In genomic region chr17:49496183-49496865, GRCh38 we compare ENCODE assay signal across 8 cellular contexts. TPM values are rescaled to one million over a fixed set of nuclear protein-coding genes. Genes with fewer than 3 reads are reported as not detected.
A peak's percentile ranks its signal among the peaks of the same experiment; 100 is the strongest.
DNase-seq lines count a peak whose midpoint lies in the region; ATAC-seq and TF ChIP-seq lines count a peak whose summit lies in the region.

No MANE protein-coding gene starts in this region.

- no peaks in the 10 kb centered on the region for H3K36me3 ChIP-seq in BLaER1 treated with 17β-estradiol and CSF1 and Interleukin-3, amounts not matched to agents 10 nM and 100 nM
- H3K36me3 ChIP-seq in gastroesophageal sphincter, result no peaks in the 10 kb centered on the region
- H3K36me3 ChIP-seq in neutrophil, result no peaks in the 10 kb centered on the region
- H3K36me3 ChIP-seq in stomach smooth muscle (ENCODE audit: control insufficient read depth in 2 of 2, insufficient read depth in 2 of 2, low read length in 2 of 2), result no peaks in the 10 kb centered on the region

- ATAC-seq in gastroesophageal sphincter (peak; percentile 76), GM21825 (IDR thresholded peaks at IDR 0.05; ENCODE audit: unreplicated experiment) (no peak)

- H3K4me2 ChIP-seq in BLaER1 treated with 17β-estradiol and CSF1 and Interleukin-3, amounts not matched to agents 10 nM and 100 nM, result peak overlapping the region; percentile 91 to 100 (median 99)

- POLR2A ChIA-PET in HEK293T (lab: Yijun Ruan, JAX), result interaction anchor here (0.9 kb wide), 1 partner anchor 45 kb away, joined by 3 read pairs; no protein-coding TSS in a partner anchor

- no peak for TF ChIP-seq POLR2A in gastroesophageal sphincter (IDR thresholded peaks at IDR 0.05)

- peaks cover 28 to 51% (median 33%) of the 10 kb centered on the region in 10 experiments for H3K4me1 ChIP-seq in BLaER1 treated with 17β-estradiol and CSF1 and Interleukin-3, amounts not matched to agents 10 nM and 100 nM
- H3K4me1 ChIP-seq in gastroesophageal sphincter (peaks cover 0 to 40% (median 29%) of the 10 kb centered on the region in 3 donors), neutrophil (ENCODE audit: control insufficient read depth in 1 of 2, insufficient read depth in 1 of 2, low read depth in 1 of 2, low read length in 1 of 2) (peaks cover 6 to 28% of the 10 kb centered on the region in 2 experiments), stomach smooth muscle (ENCODE audit: control insufficient read depth, insufficient read depth, low read length) (peaks cover 31% of the 10 kb centered on the region)

- H3K4me3 ChIP-seq in BLaER1 treated with 17β-estradiol and CSF1 and Interleukin-3, amounts not matched to agents 10 nM and 100 nM, result peak overlapping the region; percentile 47 to 73 (median 62)
- peak overlapping the region; percentile 37 to 62 for H3K4me3 ChIP-seq in gastroesophageal sphincter
- peak overlapping the region in 1 of 2 experiments; percentile 20 for H3K4me3 ChIP-seq in neutrophil (ENCODE audit: low read depth in 1 of 2, low read length in 1 of 2)
- peak overlapping the region; percentile 74 to 75 for H3K4me3 ChIP-seq in stomach smooth muscle (ENCODE audit: low read length in 2 of 2)

- DNase-seq in HEK293T (ENCODE audit: extremely low spot score) (peak; percentile 87), RPMI7951 (ENCODE audit: low read depth) (peak; percentile 26)
- DNase-seq in activated gamma-delta T cell treated with anti-CD3 and anti-CD28 coated beads, Interleukin-2, amount 50 U/mL, for 16 hours (ENCODE audit: low read depth), result peak; percentile 72

- H4K20me1 ChIP-seq in BLaER1 treated with 17β-estradiol and CSF1 and Interleukin-3, amounts not matched to agents 10 nM and 100 nM, result peaks cover 0 to 46% (median 25%) of the 10 kb centered on the region in 11 experiments; a peak in 20 of 22 replicates

- TF ChIP-seq CTCF in gastroesophageal sphincter (IDR thresholded peaks at IDR 0.05) (peak in 3 of 4 experiments; percentile 88 to 99 (median 92)), neutrophil (IDR thresholded peaks at IDR 0.05) (peak; percentile 34)

- H3K27me3 ChIP-seq in BLaER1 treated with 17β-estradiol and CSF1 and Interleukin-3, amounts not matched to agents 10 nM and 100 nM, result peaks cover 56 to 62% (median 60%) of the 10 kb centered on the region in 11 experiments
- peaks cover 55% of the 10 kb centered on the region for H3K27me3 ChIP-seq in gastroesophageal sphincter
- H3K27me3 ChIP-seq in neutrophil, result peaks cover 100% of the 10 kb centered on the region
- peaks cover 11 to 12% of the 10 kb centered on the region in 2 donors for H3K27me3 ChIP-seq in stomach smooth muscle (ENCODE audit: control insufficient read depth in 1 of 2, insufficient read depth in 2 of 2, low read length in 2 of 2)

- no peak overlapping the region for H3K27ac ChIP-seq in BLaER1 treated with 17β-estradiol and CSF1 and Interleukin-3, amounts not matched to agents 10 nM and 100 nM
- H3K27ac ChIP-seq in gastroesophageal sphincter (peak overlapping the region in 1 of 4 donors; percentile 68), neutrophil (no peak overlapping the region), stomach smooth muscle (ENCODE audit: low read length) (no peak overlapping the region)

- H3K9me3 ChIP-seq in BLaER1 treated with 17β-estradiol and CSF1 and Interleukin-3, amounts not matched to agents 10 nM and 100 nM (replicated peaks in 1 of 11), result no peaks in the 10 kb centered on the region
- H3K9me3 ChIP-seq in gastroesophageal sphincter (no peaks in the 10 kb centered on the region), neutrophil (no peaks in the 10 kb centered on the region), stomach smooth muscle (ENCODE audit: control insufficient read depth in 2 of 2, low read length in 2 of 2) (no peaks in the 10 kb centered on the region)

- peak overlapping the region in 9 of 11 experiments; percentile 1 to 70 (median 48); a peak in 10 of 22 replicates for H3K9ac ChIP-seq in BLaER1 treated with 17β-estradiol and CSF1 and Interleukin-3, amounts not matched to agents 10 nM and 100 nM
- peak overlapping the region in 1 of 2 donors; percentile 33 for H3K9ac ChIP-seq in stomach smooth muscle (ENCODE audit: low read length in 2 of 2)

- no peak for TF ChIP-seq EP300 in gastroesophageal sphincter (IDR thresholded peaks at IDR 0.05)

- CTCF ChIA-PET in HEK293T (lab: Yijun Ruan, JAX), result interaction anchor here (0.6 to 2.5 kb wide), 10 partner anchors 8 to 128 kb away, joined by 3 to 17 read pairs (median 4); no protein-coding TSS in a partner anchor

- 0% methylated on average over 4 of the region's 85 CpGs; no CpG with 5 or more reads in 1 of the 2 donors for WGBS in gastroesophageal sphincter (ENCODE audit: low coverage in 1 of 2), 2 donors

TF ChIP-seq in HEK293T, 16 proteins besides CTCF, POLR2A, EP300 and RAD21:
- TF ChIP-seq FOXM1 (IDR thresholded peaks at IDR 0.05; ENCODE audit: borderline replicate concordance) (no peak), CTBP1 (IDR thresholded peaks at IDR 0.05; ENCODE audit: borderline replicate concordance) (no peak), SUZ12 (IDR thresholded peaks at IDR 0.05) (no peak), BHLHE40 (IDR thresholded peaks at IDR 0.05; ENCODE audit: borderline replicate concordance) (no peak), TARDBP (IDR thresholded peaks at IDR 0.05) (no peak), PKNOX1 (IDR thresholded peaks at IDR 0.05) (no peak), HDGF (IDR thresholded peaks at IDR 0.05; ENCODE audit: borderline replicate concordance) (no peak), LEF1 (IDR thresholded peaks at IDR 0.05; ENCODE audit: borderline replicate concordance) (no peak), L3MBTL2 (conservative IDR thresholded peaks at IDR 0.05) (no peak), ARNT (IDR thresholded peaks at IDR 0.05) (no peak), FOXK2 (IDR thresholded peaks at IDR 0.05) (no peak), NFRKB (IDR thresholded peaks at IDR 0.05) (no peak), ZNF384 (IDR thresholded peaks at IDR 0.05) (no peak), SP1 (IDR thresholded peaks at IDR 0.05) (no peak)

RNA-seq across cellular contexts. Expression of gene NGFR, which starts 1.2 kb away (rescaled TPM):
- 6.4 and 10.1 TPM in 2 replicates for total RNA-seq in RPMI7951 (2014; rRNA removed; shearing (Covaris generic))
- 10 to 100 TPM; 10.6 to 21.3 (median 16.1) TPM for total RNA-seq in gastroesophageal sphincter

Comparison
In these comparisons a context has a peak if more than half of its experiments do, and no peak if none do; other contexts are left out.
1. DNase-seq: peak in every context shown above with its lines; median percentile 87 in HEK293T; 72 in activated gamma-delta T cell treated with anti-CD3 and anti-CD28 coated beads, Interleukin-2, amount 50 U/mL, for 16 hours; 26 in RPMI7951.